1 cellular context compared by ENCODE assay signal in the genomic region with DNA sequence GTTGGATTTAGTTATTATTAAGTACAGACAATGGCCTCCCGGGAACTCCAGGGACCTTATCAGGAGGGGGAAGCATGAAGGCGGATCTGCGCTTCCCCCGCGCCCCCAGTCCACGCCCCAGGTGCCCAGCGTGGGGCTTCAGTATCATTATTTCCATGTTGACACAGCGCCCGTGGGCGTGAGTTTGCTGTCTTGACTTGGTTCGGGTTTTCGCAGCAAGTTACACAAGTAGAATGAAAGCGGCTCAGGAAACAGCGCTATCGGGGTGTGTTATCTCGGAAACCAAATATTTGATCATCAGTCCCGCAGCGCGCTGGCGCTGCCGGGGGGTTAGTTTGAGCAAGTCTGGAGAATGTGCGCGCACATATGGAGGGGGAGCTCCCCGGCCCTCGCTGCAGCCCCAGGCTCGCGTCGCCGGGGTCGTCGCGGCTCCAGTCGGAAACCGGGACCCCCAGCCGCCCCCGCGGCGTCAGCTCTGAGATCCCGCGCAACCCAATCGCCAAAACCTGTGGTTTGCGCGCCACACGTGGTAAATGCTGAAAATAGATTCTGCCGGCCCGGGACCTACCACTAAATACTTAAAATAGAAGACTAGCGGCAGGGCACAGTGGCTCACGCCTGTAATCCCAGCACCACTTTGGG.
TF ChIP-seq lines count a peak whose summit lies in the region.

No MANE protein-coding gene starts in this region.

TF ChIP-seq in HEK293, 187 proteins besides CTCF, POLR2A, EP300 and RAD21 (continued from another document and continues in another):
- TF ChIP-seq, protein P1, sequence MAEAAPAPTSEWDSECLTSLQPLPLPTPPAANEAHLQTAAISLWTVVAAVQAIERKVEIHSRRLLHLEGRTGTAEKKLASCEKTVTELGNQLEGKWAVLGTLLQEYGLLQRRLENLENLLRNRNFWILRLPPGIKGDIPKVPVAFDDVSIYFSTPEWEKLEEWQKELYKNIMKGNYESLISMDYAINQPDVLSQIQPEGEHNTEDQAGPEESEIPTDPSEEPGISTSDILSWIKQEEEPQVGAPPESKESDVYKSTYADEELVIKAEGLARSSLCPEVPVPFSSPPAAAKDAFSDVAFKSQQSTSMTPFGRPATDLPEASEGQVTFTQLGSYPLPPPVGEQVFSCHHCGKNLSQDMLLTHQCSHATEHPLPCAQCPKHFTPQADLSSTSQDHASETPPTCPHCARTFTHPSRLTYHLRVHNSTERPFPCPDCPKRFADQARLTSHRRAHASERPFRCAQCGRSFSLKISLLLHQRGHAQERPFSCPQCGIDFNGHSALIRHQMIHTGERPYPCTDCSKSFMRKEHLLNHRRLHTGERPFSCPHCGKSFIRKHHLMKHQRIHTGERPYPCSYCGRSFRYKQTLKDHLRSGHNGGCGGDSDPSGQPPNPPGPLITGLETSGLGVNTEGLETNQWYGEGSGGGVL (tag by site-specific recombination; IDR thresholded peaks at IDR 0.05) = 0 out of 2 replicates have a peak, but pooled peaks have one; percentile 69
- TF ChIP-seq, protein P2, sequence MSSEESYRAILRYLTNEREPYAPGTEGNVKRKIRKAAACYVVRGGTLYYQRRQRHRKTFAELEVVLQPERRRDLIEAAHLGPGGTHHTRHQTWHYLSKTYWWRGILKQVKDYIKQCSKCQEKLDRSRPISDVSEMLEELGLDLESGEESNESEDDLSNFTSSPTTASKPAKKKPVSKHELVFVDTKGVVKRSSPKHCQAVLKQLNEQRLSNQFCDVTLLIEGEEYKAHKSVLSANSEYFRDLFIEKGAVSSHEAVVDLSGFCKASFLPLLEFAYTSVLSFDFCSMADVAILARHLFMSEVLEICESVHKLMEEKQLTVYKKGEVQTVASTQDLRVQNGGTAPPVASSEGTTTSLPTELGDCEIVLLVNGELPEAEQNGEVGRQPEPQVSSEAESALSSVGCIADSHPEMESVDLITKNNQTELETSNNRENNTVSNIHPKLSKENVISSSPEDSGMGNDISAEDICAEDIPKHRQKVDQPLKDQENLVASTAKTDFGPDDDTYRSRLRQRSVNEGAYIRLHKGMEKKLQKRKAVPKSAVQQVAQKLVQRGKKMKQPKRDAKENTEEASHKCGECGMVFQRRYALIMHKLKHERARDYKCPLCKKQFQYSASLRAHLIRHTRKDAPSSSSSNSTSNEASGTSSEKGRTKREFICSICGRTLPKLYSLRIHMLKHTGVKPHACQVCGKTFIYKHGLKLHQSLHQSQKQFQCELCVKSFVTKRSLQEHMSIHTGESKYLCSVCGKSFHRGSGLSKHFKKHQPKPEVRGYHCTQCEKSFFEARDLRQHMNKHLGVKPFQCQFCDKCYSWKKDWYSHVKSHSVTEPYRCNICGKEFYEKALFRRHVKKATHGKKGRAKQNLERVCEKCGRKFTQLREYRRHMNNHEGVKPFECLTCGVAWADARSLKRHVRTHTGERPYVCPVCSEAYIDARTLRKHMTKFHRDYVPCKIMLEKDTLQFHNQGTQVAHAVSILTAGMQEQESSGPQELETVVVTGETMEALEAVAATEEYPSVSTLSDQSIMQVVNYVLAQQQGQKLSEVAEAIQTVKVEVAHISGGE (tag by site-specific recombination; conservative IDR thresholded peaks at IDR 0.05; ENCODE audit: low read depth) = no peak
- TF ChIP-seq, protein P3, sequence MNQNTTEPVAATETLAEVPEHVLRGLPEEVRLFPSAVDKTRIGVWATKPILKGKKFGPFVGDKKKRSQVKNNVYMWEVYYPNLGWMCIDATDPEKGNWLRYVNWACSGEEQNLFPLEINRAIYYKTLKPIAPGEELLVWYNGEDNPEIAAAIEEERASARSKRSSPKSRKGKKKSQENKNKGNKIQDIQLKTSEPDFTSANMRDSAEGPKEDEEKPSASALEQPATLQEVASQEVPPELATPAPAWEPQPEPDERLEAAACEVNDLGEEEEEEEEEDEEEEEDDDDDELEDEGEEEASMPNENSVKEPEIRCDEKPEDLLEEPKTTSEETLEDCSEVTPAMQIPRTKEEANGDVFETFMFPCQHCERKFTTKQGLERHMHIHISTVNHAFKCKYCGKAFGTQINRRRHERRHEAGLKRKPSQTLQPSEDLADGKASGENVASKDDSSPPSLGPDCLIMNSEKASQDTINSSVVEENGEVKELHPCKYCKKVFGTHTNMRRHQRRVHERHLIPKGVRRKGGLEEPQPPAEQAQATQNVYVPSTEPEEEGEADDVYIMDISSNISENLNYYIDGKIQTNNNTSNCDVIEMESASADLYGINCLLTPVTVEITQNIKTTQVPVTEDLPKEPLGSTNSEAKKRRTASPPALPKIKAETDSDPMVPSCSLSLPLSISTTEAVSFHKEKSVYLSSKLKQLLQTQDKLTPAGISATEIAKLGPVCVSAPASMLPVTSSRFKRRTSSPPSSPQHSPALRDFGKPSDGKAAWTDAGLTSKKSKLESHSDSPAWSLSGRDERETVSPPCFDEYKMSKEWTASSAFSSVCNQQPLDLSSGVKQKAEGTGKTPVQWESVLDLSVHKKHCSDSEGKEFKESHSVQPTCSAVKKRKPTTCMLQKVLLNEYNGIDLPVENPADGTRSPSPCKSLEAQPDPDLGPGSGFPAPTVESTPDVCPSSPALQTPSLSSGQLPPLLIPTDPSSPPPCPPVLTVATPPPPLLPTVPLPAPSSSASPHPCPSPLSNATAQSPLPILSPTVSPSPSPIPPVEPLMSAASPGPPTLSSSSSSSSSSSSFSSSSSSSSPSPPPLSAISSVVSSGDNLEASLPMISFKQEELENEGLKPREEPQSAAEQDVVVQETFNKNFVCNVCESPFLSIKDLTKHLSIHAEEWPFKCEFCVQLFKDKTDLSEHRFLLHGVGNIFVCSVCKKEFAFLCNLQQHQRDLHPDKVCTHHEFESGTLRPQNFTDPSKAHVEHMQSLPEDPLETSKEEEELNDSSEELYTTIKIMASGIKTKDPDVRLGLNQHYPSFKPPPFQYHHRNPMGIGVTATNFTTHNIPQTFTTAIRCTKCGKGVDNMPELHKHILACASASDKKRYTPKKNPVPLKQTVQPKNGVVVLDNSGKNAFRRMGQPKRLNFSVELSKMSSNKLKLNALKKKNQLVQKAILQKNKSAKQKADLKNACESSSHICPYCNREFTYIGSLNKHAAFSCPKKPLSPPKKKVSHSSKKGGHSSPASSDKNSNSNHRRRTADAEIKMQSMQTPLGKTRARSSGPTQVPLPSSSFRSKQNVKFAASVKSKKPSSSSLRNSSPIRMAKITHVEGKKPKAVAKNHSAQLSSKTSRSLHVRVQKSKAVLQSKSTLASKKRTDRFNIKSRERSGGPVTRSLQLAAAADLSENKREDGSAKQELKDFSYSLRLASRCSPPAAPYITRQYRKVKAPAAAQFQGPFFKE (tag by site-specific recombination; IDR thresholded peaks at IDR 0.05; ENCODE audit: borderline replicate concordance) = no peak
- TF ChIP-seq, protein P4, sequence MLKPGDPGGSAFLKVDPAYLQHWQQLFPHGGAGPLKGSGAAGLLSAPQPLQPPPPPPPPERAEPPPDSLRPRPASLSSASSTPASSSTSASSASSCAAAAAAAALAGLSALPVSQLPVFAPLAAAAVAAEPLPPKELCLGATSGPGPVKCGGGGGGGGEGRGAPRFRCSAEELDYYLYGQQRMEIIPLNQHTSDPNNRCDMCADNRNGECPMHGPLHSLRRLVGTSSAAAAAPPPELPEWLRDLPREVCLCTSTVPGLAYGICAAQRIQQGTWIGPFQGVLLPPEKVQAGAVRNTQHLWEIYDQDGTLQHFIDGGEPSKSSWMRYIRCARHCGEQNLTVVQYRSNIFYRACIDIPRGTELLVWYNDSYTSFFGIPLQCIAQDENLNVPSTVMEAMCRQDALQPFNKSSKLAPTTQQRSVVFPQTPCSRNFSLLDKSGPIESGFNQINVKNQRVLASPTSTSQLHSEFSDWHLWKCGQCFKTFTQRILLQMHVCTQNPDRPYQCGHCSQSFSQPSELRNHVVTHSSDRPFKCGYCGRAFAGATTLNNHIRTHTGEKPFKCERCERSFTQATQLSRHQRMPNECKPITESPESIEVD (tag by site-specific recombination; IDR thresholded peaks at IDR 0.05) = no peak
- TF ChIP-seq ZNF132 (tag by site-specific recombination; IDR thresholded peaks at IDR 0.05; ENCODE audit: borderline replicate concordance) (no peak), ZNF670 (tag by site-specific recombination; IDR thresholded peaks at IDR 0.05; ENCODE audit: low read depth) (no peak), ZNF629 (tag by site-specific recombination; IDR thresholded peaks at IDR 0.05) (0 out of 2 replicates have a peak, but pooled peaks have one; percentile 9), ZNF157 (tag by site-specific recombination; IDR thresholded peaks at IDR 0.05) (no peak), ZNF239 (tag by site-specific recombination; IDR thresholded peaks at IDR 0.05) (no peak), ZNF404 (tag by site-specific recombination; IDR thresholded peaks at IDR 0.05) (no peak), ZXDB (tag by site-specific recombination; IDR thresholded peaks at IDR 0.05) (no peak), ZNF146 (tag by site-specific recombination; IDR thresholded peaks at IDR 0.05) (no peak), ZNF121 (tag by site-specific recombination; IDR thresholded peaks at IDR 0.05) (no peak), ZNF558 (tag by site-specific recombination; IDR thresholded peaks at IDR 0.05) (no peak), ZNF174 (tag by site-specific recombination; IDR thresholded peaks at IDR 0.05) (no peak), KLF1 (tag by site-specific recombination; IDR thresholded peaks at IDR 0.05) (peak; percentile 46; the same call in 1 of the 2 replicates), ZBTB1 (tag by site-specific recombination; IDR thresholded peaks at IDR 0.05) (no peak)
- TF ChIP-seq, protein P5, sequence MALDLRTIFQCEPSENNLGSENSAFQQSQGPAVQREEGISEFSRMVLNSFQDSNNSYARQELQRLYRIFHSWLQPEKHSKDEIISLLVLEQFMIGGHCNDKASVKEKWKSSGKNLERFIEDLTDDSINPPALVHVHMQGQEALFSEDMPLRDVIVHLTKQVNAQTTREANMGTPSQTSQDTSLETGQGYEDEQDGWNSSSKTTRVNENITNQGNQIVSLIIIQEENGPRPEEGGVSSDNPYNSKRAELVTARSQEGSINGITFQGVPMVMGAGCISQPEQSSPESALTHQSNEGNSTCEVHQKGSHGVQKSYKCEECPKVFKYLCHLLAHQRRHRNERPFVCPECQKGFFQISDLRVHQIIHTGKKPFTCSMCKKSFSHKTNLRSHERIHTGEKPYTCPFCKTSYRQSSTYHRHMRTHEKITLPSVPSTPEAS (tag by site-specific recombination; IDR thresholded peaks at IDR 0.05) = no peak
- TF ChIP-seq, protein P6, sequence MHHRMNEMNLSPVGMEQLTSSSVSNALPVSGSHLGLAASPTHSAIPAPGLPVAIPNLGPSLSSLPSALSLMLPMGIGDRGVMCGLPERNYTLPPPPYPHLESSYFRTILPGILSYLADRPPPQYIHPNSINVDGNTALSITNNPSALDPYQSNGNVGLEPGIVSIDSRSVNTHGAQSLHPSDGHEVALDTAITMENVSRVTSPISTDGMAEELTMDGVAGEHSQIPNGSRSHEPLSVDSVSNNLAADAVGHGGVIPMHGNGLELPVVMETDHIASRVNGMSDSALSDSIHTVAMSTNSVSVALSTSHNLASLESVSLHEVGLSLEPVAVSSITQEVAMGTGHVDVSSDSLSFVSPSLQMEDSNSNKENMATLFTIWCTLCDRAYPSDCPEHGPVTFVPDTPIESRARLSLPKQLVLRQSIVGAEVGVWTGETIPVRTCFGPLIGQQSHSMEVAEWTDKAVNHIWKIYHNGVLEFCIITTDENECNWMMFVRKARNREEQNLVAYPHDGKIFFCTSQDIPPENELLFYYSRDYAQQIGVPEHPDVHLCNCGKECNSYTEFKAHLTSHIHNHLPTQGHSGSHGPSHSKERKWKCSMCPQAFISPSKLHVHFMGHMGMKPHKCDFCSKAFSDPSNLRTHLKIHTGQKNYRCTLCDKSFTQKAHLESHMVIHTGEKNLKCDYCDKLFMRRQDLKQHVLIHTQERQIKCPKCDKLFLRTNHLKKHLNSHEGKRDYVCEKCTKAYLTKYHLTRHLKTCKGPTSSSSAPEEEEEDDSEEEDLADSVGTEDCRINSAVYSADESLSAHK (tag by site-specific recombination; IDR thresholded peaks at IDR 0.05) = no peak
- TF ChIP-seq, protein P7, sequence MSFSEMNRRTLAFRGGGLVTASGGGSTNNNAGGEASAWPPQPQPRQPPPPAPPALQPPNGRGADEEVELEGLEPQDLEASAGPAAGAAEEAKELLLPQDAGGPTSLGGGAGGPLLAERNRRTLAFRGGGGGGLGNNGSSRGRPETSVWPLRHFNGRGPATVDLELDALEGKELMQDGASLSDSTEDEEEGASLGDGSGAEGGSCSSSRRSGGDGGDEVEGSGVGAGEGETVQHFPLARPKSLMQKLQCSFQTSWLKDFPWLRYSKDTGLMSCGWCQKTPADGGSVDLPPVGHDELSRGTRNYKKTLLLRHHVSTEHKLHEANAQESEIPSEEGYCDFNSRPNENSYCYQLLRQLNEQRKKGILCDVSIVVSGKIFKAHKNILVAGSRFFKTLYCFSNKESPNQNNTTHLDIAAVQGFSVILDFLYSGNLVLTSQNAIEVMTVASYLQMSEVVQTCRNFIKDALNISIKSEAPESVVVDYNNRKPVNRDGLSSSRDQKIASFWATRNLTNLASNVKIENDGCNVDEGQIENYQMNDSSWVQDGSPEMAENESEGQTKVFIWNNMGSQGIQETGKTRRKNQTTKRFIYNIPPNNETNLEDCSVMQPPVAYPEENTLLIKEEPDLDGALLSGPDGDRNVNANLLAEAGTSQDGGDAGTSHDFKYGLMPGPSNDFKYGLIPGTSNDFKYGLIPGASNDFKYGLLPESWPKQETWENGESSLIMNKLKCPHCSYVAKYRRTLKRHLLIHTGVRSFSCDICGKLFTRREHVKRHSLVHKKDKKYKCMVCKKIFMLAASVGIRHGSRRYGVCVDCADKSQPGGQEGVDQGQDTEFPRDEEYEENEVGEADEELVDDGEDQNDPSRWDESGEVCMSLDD (tag by site-specific recombination; IDR thresholded peaks at IDR 0.05) = no peak
- TF ChIP-seq, protein P8, sequence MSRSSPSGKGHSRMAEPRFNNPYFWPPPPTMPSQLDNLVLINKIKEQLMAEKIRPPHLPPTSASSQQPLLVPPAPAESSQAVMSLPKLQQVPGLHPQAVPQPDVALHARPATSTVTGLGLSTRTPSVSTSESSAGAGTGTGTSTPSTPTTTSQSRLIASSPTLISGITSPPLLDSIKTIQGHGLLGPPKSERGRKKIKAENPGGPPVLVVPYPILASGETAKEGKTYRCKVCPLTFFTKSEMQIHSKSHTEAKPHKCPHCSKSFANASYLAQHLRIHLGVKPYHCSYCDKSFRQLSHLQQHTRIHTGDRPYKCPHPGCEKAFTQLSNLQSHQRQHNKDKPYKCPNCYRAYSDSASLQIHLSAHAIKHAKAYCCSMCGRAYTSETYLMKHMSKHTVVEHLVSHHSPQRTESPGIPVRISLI (tag by site-specific recombination; IDR thresholded peaks at IDR 0.05) = no peak
